Comparison of ENCODE assay signal across 1 cellular context in the genomic region with DNA sequence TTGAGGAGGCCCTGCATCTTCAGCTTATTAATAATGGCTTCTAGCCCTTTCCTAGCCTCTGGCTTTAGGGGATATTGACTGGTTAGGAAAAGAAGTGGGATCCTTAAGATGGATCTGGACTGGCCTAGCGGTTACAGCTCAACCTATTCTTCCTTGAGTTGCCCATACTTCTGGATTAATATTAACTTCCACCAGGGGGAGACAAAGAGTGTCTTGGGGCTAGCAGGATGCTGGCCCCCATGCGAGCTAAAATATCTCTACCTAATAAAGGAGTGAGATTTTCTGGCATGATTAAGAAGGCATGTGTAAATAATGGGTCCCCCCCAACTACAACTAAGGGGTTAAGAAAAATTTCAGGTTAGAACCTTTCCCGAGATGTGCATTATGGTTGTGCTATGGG.
TF ChIP-seq lines count a peak whose summit lies in the region.

No MANE protein-coding gene starts in this region.

TF ChIP-seq in GM23338, 12 proteins besides CTCF, POLR2A, EP300 and RAD21 (continued from another document):
- TF ChIP-seq, protein P1, sequence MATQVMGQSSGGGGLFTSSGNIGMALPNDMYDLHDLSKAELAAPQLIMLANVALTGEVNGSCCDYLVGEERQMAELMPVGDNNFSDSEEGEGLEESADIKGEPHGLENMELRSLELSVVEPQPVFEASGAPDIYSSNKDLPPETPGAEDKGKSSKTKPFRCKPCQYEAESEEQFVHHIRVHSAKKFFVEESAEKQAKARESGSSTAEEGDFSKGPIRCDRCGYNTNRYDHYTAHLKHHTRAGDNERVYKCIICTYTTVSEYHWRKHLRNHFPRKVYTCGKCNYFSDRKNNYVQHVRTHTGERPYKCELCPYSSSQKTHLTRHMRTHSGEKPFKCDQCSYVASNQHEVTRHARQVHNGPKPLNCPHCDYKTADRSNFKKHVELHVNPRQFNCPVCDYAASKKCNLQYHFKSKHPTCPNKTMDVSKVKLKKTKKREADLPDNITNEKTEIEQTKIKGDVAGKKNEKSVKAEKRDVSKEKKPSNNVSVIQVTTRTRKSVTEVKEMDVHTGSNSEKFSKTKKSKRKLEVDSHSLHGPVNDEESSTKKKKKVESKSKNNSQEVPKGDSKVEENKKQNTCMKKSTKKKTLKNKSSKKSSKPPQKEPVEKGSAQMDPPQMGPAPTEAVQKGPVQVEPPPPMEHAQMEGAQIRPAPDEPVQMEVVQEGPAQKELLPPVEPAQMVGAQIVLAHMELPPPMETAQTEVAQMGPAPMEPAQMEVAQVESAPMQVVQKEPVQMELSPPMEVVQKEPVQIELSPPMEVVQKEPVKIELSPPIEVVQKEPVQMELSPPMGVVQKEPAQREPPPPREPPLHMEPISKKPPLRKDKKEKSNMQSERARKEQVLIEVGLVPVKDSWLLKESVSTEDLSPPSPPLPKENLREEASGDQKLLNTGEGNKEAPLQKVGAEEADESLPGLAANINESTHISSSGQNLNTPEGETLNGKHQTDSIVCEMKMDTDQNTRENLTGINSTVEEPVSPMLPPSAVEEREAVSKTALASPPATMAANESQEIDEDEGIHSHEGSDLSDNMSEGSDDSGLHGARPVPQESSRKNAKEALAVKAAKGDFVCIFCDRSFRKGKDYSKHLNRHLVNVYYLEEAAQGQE (IDR thresholded peaks at IDR 0.05; ENCODE audit: unreplicated experiment): no peak
- TF ChIP-seq CREB1 (CRISPR knock-in tag; IDR thresholded peaks at IDR 0.05; ENCODE audit: low read depth) (no peak), JUNB (IDR thresholded peaks at IDR 0.05; ENCODE audit: unreplicated experiment) (no peak), ZNF114 (CRISPR knock-in tag; IDR thresholded peaks at IDR 0.05) (no peak), NANOG (IDR thresholded peaks at IDR 0.05; ENCODE audit: borderline replicate concordance) (no peak), EZH2phosphoT487 (IDR thresholded peaks at IDR 0.05; ENCODE audit: unreplicated experiment) (no peak), ZNF331 (CRISPR knock-in tag; IDR thresholded peaks at IDR 0.05; ENCODE audit: low read depth) (no peak), EZH2 (IDR thresholded peaks at IDR 0.05; ENCODE audit: low read depth, unreplicated experiment) (no peak), POLR2AphosphoS5 (IDR thresholded peaks at IDR 0.05; ENCODE audit: low read depth) (no peak)
- TF ChIP-seq, protein P2, sequence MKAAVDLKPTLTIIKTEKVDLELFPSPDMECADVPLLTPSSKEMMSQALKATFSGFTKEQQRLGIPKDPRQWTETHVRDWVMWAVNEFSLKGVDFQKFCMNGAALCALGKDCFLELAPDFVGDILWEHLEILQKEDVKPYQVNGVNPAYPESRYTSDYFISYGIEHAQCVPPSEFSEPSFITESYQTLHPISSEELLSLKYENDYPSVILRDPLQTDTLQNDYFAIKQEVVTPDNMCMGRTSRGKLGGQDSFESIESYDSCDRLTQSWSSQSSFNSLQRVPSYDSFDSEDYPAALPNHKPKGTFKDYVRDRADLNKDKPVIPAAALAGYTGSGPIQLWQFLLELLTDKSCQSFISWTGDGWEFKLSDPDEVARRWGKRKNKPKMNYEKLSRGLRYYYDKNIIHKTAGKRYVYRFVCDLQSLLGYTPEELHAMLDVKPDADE (IDR thresholded peaks at IDR 0.05): no peak
